ENCODE assay signal across 26 cellular contexts in the genomic region with DNA sequence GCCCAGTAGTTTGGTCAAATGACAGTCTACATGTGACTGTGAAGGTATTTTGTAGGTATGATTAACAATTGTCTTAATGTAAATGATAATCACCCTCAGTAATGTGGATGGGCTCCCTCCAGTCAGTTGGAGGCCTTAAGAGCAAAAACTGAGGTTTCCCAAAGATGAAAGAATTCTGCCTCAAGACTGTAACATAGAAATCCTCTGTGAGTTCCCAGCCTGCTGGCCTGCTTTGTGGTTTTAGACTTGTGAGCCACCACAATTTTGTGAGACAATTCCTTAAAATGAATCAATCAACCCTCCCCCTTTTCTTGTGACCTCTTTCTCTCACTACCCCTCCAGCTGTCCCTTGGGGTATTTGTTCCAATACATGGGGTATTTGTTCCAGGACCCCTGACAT.
"Had no signal": no experiment of that assay in that cellular context is flagged by ENCODE, and none has a peak within 500 bp of the region (broad histone marks: within the 10 kb centered on the region; RNA-seq: fewer than 3 reads in every experiment).

No MANE protein-coding gene starts in this region.

- H3K36me3 Mint-ChIP-seq: naive thymus-derived CD4-positive, alpha-beta T cell; neural progenitor cell; stimulated activated effector memory CD8-positive, alpha-beta T cell treated with anti-CD3 and anti-CD28 coated beads, Interleukin-12 subunit alpha, Interleukin-12 subunit beta, amount 100 ng/mL, for 72 hours had no signal

- H3K4me3 ChIP-seq: dorsolateral prefrontal cortex, gastroesophageal sphincter, heart left ventricle, hepatocyte, left lung, mucosa of descending colon, neural progenitor cell, right lobe of liver, stomach, thyroid gland, vagina had no signal

- H3K27me3 ChIP-seq: dorsolateral prefrontal cortex, gastroesophageal sphincter, heart left ventricle, hepatocyte, left lung, neural progenitor cell, right lobe of liver, stomach, thyroid gland, vagina had no signal

- H3K4me1 ChIP-seq: gastroesophageal sphincter, heart left ventricle, left lung, neural progenitor cell, parathyroid adenoma, right lobe of liver, stomach, thyroid gland, vagina had no signal

- H3K4me1 Mint-ChIP-seq: mesothelial cell of epicardium; naive thymus-derived CD4-positive, alpha-beta T cell; nephron; neural progenitor cell; stimulated activated effector memory CD8-positive, alpha-beta T cell treated with anti-CD3 and anti-CD28 coated beads, Interleukin-12 subunit alpha, Interleukin-12 subunit beta, amount 100 ng/mL, for 72 hours had no signal

- ATAC-seq: gastroesophageal sphincter; heart left ventricle; left cardiac atrium; left lung; mucosa of descending colon; naive thymus-derived CD4-positive, alpha-beta T cell; right lobe of liver; stimulated activated effector memory CD8-positive, alpha-beta T cell treated with anti-CD3 and anti-CD28 coated beads, Interleukin-12 subunit alpha, Interleukin-12 subunit beta, amount 100 ng/mL, for 72 hours had no signal

- H3K9me3 Mint-ChIP-seq: neural progenitor cell had no signal

- H3K36me3 ChIP-seq: gastroesophageal sphincter, heart left ventricle, left lung, neural progenitor cell, right lobe of liver, stomach, thyroid gland, vagina had no signal

- H2AFZ ChIP-seq: hepatocyte, neural progenitor cell, parathyroid adenoma had no signal

- DNase-seq: dorsolateral prefrontal cortex; effector CD4-positive, alpha-beta T cell; foreskin fibroblast; heart left ventricle; left cardiac atrium; left lung; mesenchymal stem cell; mucosa of descending colon; naive thymus-derived CD4-positive, alpha-beta T cell; right lobe of liver; stimulated activated CD4-positive, alpha-beta T cell treated with anti-CD3 and anti-CD28 coated beads, Interleukin-2, amount 100 ng/mL, for 24 hours; stimulated activated CD4-positive, alpha-beta T cell treated with anti-CD3 and anti-CD28 coated beads, Interleukin-4, amount 100 ng/mL, for 24 hours; stimulated activated naive CD4-positive, alpha-beta T cell treated with Interleukin-2 at 50 U/mL for 16 hours; stomach; thyroid gland; trophoblast cell had no signal

- H3K27me3 Mint-ChIP-seq: naive thymus-derived CD4-positive, alpha-beta T cell; progenitor cell of endocrine pancreas had no signal

- H3K79me2 ChIP-seq: hepatocyte, parathyroid adenoma had no signal

- H3K4me3 Mint-ChIP-seq: mesothelial cell of epicardium; naive thymus-derived CD4-positive, alpha-beta T cell; nephron; neural progenitor cell; stimulated activated effector memory CD8-positive, alpha-beta T cell treated with anti-CD3 and anti-CD28 coated beads, Interleukin-12 subunit alpha, Interleukin-12 subunit beta, amount 100 ng/mL, for 72 hours had no signal

- H3K9me3 ChIP-seq: mucosa of descending colon, right lobe of liver, thyroid gland, vagina had no signal

- H3K9ac ChIP-seq: neural progenitor cell, parathyroid adenoma had no signal

- H3K4me2 ChIP-seq: hepatocyte, neural progenitor cell had no signal

- H3K27ac Mint-ChIP-seq: mesothelial cell of epicardium; naive thymus-derived CD4-positive, alpha-beta T cell; nephron; neural progenitor cell; progenitor cell of endocrine pancreas; stimulated activated effector memory CD8-positive, alpha-beta T cell treated with anti-CD3 and anti-CD28 coated beads, Interleukin-12 subunit alpha, Interleukin-12 subunit beta, amount 100 ng/mL, for 72 hours had no signal

- H3K27ac ChIP-seq: dorsolateral prefrontal cortex, gastroesophageal sphincter, heart left ventricle, hepatocyte, left lung, neural progenitor cell, parathyroid adenoma, right lobe of liver, stomach, thyroid gland, vagina had no signal

- FAIRE-seq: islet of Langerhans had no signal
